ENCODE assay signal across 22 cellular contexts in genomic region chr3:171200052-171201029, GRCh38.
DNase-seq lines count a peak whose midpoint lies in the region; ATAC-seq and TF ChIP-seq lines count a peak whose summit lies in the region.
"Had no signal": no experiment of that assay in that cellular context is flagged by ENCODE, and none has a peak within 500 bp of the region (broad histone marks: within the 10 kb centered on the region; RNA-seq: fewer than 3 reads in every experiment).

No MANE protein-coding gene starts in this region.

- no peak overlapping the region for H3K27ac ChIP-seq in HEK293 (ENCODE audit: extremely low read depth, low read depth, low read length)
- peak overlapping the region; percentile 73 for H3K27ac ChIP-seq in brain microvascular endothelial cell
- H3K27ac ChIP-seq: esophagus squamous epithelium, neutrophil, SJSA1 had no signal

- H3K27ac Mint-ChIP-seq in nephron progenitor cell = peak overlapping the region; percentile 61
- H3K27ac Mint-ChIP-seq: activated CD4-positive, alpha-beta memory T cell treated with anti-CD3 and anti-CD28 coated beads for 36 hours; HFFc6; T-helper 2 cell treated with Interferon-gamma antibody and Interleukin-4, amounts not matched to agents 5 μg/mL and 100 μg/mL, for 36 hours had no signal

- no peak for ATAC-seq in HG03342 (IDR thresholded peaks at IDR 0.05; ENCODE audit: unreplicated experiment)
- no peak for ATAC-seq in GM21515 (IDR thresholded peaks at IDR 0.05; ENCODE audit: unreplicated experiment)
- ATAC-seq in HG03196 (IDR thresholded peaks at IDR 0.05; ENCODE audit: unreplicated experiment) = no peak
- ATAC-seq: PC-3 had no signal

- peaks cover 11% of the 10 kb centered on the region for H3K4me1 Mint-ChIP-seq in nephron progenitor cell

- in situ Hi-C loops in brain microvascular endothelial cell (cut with HindIII; ENCODE audit: low pct_ligation_motif_present, low sequenced_read_pairs) = no loop called here

- POLR2A ChIA-PET in HEK293 (lab: Yijun Ruan, JAX) = no interaction called here

- CTCF ChIA-PET in HEK293 (lab: Yijun Ruan, JAX) = no interaction called here

- H3K4me1 ChIP-seq in HEK293 (ENCODE audit: control insufficient read depth, insufficient read depth, low read length) = peaks cover 4% of the 10 kb centered on the region; the same call in 1 of the 2 replicates
- H3K4me1 ChIP-seq: esophagus squamous epithelium had no signal

- no peaks in the 10 kb centered on the region for H3K27me3 Mint-ChIP-seq in nephron progenitor cell (ENCODE audit: low read depth, poor library complexity)
- H3K27me3 Mint-ChIP-seq: activated CD4-positive, alpha-beta memory T cell treated with anti-CD3 and anti-CD28 coated beads for 36 hours had no signal

- TF ChIP-seq CTCF in HEK293 (tag by site-specific recombination; IDR thresholded peaks at IDR 0.05) = no peak
- TF ChIP-seq CTCF in NB4 (IDR thresholded peaks at IDR 0.05; ENCODE audit: low read depth, low read length) = no peak
- TF ChIP-seq CTCF in brain microvascular endothelial cell (IDR thresholded peaks at IDR 0.05; ENCODE audit: low read depth, low read length, missing control alignments) = no peak
- no peak for TF ChIP-seq CTCF in nephron progenitor cell (IDR thresholded peaks at IDR 0.05)

- peaks cover 9% of the 10 kb centered on the region for H3K36me3 Mint-ChIP-seq in nephron progenitor cell (ENCODE audit: low read depth)

- peak; percentile 94 for DNase-seq in NB4 (ENCODE audit: low read depth)
- DNase-seq in brain microvascular endothelial cell = peak; percentile 55
- no peak for DNase-seq in nephron progenitor cell
- DNase-seq in ureter (ENCODE audit: low spot score) = no peak
- DNase-seq: activated CD4-positive, alpha-beta memory T cell treated with anti-CD3 and anti-CD28 coated beads for 36 hours; DMS79; effector CD8-positive, alpha-beta T cell; esophagus squamous epithelium; HFFc6; MM.1S; NCI-H1694; NCI-H2171 treated with DMSO at 0.1 percent for 48 hours; NCI-H526 treated with DMSO at 0.1 percent for 48 hours; PC-3; stimulated activated CD4-positive, alpha-beta T cell treated with anti-CD3 and anti-CD28 coated beads, Interleukin-15, amount 100 ng/mL, for 24 hours had no signal

- H3K9me3 ChIP-seq in HEK293 (ENCODE audit: control insufficient read depth, insufficient read depth, low read depth, low read length) = no peaks in the 10 kb centered on the region
- H3K9me3 ChIP-seq: esophagus squamous epithelium, neutrophil, SJSA1 had no signal

- H3K9me3 Mint-ChIP-seq in nephron progenitor cell = no peaks in the 10 kb centered on the region
- H3K9me3 Mint-ChIP-seq: HFFc6 had no signal

- no peak for TF ChIP-seq POLR2A in NB4 (IDR thresholded peaks at IDR 0.05; ENCODE audit: extremely low read depth, insufficient read length)

- no peaks in the 10 kb centered on the region for H3K27me3 ChIP-seq in brain microvascular endothelial cell (replicated peaks)
- H3K27me3 ChIP-seq: esophagus squamous epithelium, neutrophil, SJSA1 had no signal

- H3K36me3 ChIP-seq in HEK293 (ENCODE audit: control insufficient read depth in 2 of 2, insufficient read depth in 1 of 2, low read length in 2 of 2) (no peaks in the 10 kb centered on the region), brain microvascular endothelial cell (replicated peaks) (no peaks in the 10 kb centered on the region)
- H3K36me3 ChIP-seq: esophagus squamous epithelium, neutrophil, SJSA1 had no signal

- no peak overlapping the region for H3K4me3 Mint-ChIP-seq in nephron progenitor cell
- H3K4me3 Mint-ChIP-seq: activated CD4-positive, alpha-beta memory T cell treated with anti-CD3 and anti-CD28 coated beads for 36 hours; HFFc6; T-helper 2 cell treated with Interferon-gamma antibody and Interleukin-4, amounts not matched to agents 5 μg/mL and 100 μg/mL, for 36 hours had no signal

- H3K4me3 ChIP-seq in HEK293 (ENCODE audit: low read depth, low read length) (no peak overlapping the region), NB4 (ENCODE audit: low read depth, low read length) (peak overlapping the region; percentile 8), brain microvascular endothelial cell (ENCODE audit: low read depth, low read length) (no peak overlapping the region)
- H3K4me3 ChIP-seq: esophagus squamous epithelium, SJSA1 had no signal

TF ChIP-seq in HEK293, 187 proteins besides CTCF, POLR2A, EP300 and RAD21:
- TF ChIP-seq OVOL3 (tag by site-specific recombination; IDR thresholded peaks at IDR 0.05) = no peak
- TF ChIP-seq, protein P1, sequence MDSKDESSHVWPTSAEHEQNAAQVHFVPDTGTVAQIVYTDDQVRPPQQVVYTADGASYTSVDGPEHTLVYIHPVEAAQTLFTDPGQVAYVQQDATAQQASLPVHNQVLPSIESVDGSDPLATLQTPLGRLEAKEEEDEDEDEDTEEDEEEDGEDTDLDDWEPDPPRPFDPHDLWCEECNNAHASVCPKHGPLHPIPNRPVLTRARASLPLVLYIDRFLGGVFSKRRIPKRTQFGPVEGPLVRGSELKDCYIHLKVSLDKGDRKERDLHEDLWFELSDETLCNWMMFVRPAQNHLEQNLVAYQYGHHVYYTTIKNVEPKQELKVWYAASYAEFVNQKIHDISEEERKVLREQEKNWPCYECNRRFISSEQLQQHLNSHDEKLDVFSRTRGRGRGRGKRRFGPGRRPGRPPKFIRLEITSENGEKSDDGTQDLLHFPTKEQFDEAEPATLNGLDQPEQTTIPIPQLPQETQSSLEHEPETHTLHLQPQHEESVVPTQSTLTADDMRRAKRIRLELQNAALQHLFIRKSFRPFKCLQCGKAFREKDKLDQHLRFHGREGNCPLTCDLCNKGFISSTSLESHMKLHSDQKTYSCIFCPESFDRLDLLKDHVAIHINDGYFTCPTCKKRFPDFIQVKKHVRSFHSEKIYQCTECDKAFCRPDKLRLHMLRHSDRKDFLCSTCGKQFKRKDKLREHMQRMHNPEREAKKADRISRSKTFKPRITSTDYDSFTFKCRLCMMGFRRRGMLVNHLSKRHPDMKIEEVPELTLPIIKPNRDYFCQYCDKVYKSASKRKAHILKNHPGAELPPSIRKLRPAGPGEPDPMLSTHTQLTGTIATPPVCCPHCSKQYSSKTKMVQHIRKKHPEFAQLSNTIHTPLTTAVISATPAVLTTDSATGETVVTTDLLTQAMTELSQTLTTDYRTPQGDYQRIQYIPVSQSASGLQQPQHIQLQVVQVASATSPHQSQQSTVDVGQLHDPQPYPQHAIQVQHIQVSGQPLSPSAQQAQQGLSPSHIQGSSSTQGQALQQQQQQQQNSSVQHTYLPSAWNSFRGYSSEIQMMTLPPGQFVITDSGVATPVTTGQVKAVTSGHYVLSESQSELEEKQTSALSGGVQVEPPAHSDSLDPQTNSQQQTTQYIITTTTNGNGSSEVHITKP (tag by site-specific recombination; IDR thresholded peaks at IDR 0.05) = 0 out of 2 replicates have a peak, but pooled peaks have one; percentile 4

Comparison
In these comparisons a context has a peak if more than half of its experiments do, and no peak if none do; other contexts are left out.
1. DNase-seq: peak in NB4 (single experiment) and brain microvascular endothelial cell (single experiment); none in nephron progenitor cell (single experiment) and ureter (single experiment).